10 cellular contexts compared by ENCODE assay signal in genomic region chr2:219407343-219407742, GRCh38. TPM values are rescaled to one million over a fixed set of nuclear protein-coding genes. Genes with fewer than 3 reads are reported as not detected.
DNase-seq lines count a peak whose midpoint lies in the region; ATAC-seq, FAIRE-seq and TF ChIP-seq lines count a peak whose summit lies in the region.
"Not testable (repeated sequence)": the region's sequence is repeated elsewhere in the genome, so short reads cannot be mapped to it uniquely, and the experiment has no call there.
"Had no signal": no experiment of that assay in that cellular context is flagged by ENCODE, and none has a peak within 500 bp of the region (broad histone marks: within the 10 kb centered on the region; RNA-seq: fewer than 3 reads in every experiment).

No MANE protein-coding gene starts in this region.

- intact Hi-C loops in HepG2 (cut with micrococcal nuclease; ENCODE audit: unreplicated experiment); uterus (cut with DNase I; ENCODE audit: low total_unique reads): not testable (repeated sequence)

- BruUV-seq in HepG2 (replicated peaks; lab: Mats Ljungman, UMichigan): not testable (repeated sequence)

- not testable (repeated sequence) for H3K36me3 ChIP-seq in cardiac muscle cell; HepG2 (replicated peaks in 1 of 2; ENCODE audit: control insufficient read depth in 1 of 2, insufficient read depth in 2 of 2, low read length in 2 of 2); osteoblast (ENCODE audit: insufficient read depth, low read length); skeletal muscle tissue (ENCODE audit: control insufficient read depth in 3 of 3, insufficient read depth in 3 of 3, low read length in 3 of 3); uterus

- not testable (repeated sequence) for TF ChIP-seq POLR2A in HepG2 (IDR thresholded peaks at IDR 0.05; ENCODE audit: insufficient read depth in 1 of 2, low read depth in 2 of 2, low read length in 2 of 2); uterus (IDR thresholded peaks at IDR 0.05)

- not testable (repeated sequence) for ATAC-seq in HepG2

- not testable (repeated sequence) for FAIRE-seq in HepG2 (lab: Jason Lieb, UNC)

- peaks cover 71% of the 10 kb centered on the region for H3K4me1 Mint-ChIP-seq in HFFc6 (ENCODE audit: low read depth)

- not testable (repeated sequence) for H3K4me3 ChIP-seq in coronary artery; cardiac muscle cell; HepG2 (replicated peaks in 1 of 3; ENCODE audit: insufficient read depth in 1 of 3, low read depth in 2 of 3, low read length in 3 of 3); osteoblast (ENCODE audit: insufficient read depth, low read length); skeletal muscle tissue (ENCODE audit: low read length in 3 of 3); uterus

- DNase-seq in HFFc6; coronary artery (ENCODE audit: low spot score); cardiac muscle cell (ENCODE audit: low read depth in 1 of 2, low spot score in 1 of 2); HepG2 (ENCODE audit: low spot score); osteoblast (ENCODE audit: insufficient read length, low spot score, missing footprints); uterus: not testable (repeated sequence)

- H4K20me1 ChIP-seq in HepG2 (ENCODE audit: insufficient read depth, low read length); osteoblast (ENCODE audit: insufficient read depth, low read length): not testable (repeated sequence)

- H3K4me1 ChIP-seq in cardiac muscle cell (ENCODE audit: low read depth): peaks cover 54% of the 10 kb centered on the region
- H3K4me1 ChIP-seq in HepG2 (ENCODE audit: insufficient read depth, low read length): peaks cover 27% of the 10 kb centered on the region
- H3K4me1 ChIP-seq in osteoblast (ENCODE audit: insufficient read depth, low read length): peaks cover 24% of the 10 kb centered on the region
- peaks cover 44 to 67% (median 56%) of the 10 kb centered on the region in 3 donors for H3K4me1 ChIP-seq in skeletal muscle tissue (ENCODE audit: control insufficient read depth in 3 of 3, insufficient read depth in 3 of 3, low read length in 3 of 3)
- H3K4me1 ChIP-seq in uterus: not testable (repeated sequence)

- H3K27me3 Mint-ChIP-seq in HFFc6 (ENCODE audit: insufficient read depth): not testable (repeated sequence)

- H3K27ac ChIP-seq in coronary artery (peak overlapping the region; percentile 89 to 90), cardiac muscle cell (peak overlapping the region; percentile 92), osteoblast (ENCODE audit: low read depth, low read length) (peak overlapping the region; percentile 93), skeletal muscle tissue (ENCODE audit: low read depth, low read length) (peak overlapping the region; percentile 99), uterus (peak overlapping the region; percentile 90 to 95)
- not testable (repeated sequence) for H3K27ac ChIP-seq in HepG2 (ENCODE audit: extremely low read length, insufficient read depth, low read length)

- WGBS in HepG2 (ENCODE audit: low lambda C conversion rate): 2% methylated on average over 5 of the region's 5 CpGs

- H3K27ac Mint-ChIP-seq in HFFc6: peak overlapping the region; percentile 90

- not testable (repeated sequence) for H3K9me3 Mint-ChIP-seq in HFFc6

- peak overlapping the region; percentile 64 for H3K4me3 Mint-ChIP-seq in HFFc6

- not testable (repeated sequence) for H3K9ac ChIP-seq in HepG2 (ENCODE audit: insufficient read depth, low read depth, low read length); skeletal muscle tissue (ENCODE audit: low read depth in 1 of 3, low read length in 3 of 3)

- H3K4me2 ChIP-seq in HepG2 (ENCODE audit: low read depth, low read length): not testable (repeated sequence)
- H3K4me2 ChIP-seq in osteoblast (ENCODE audit: insufficient read depth, low read length): peak overlapping the region; percentile 30

- not testable (repeated sequence) for TF ChIP-seq EP300 in HepG2 (IDR thresholded peaks at IDR 0.05; ENCODE audit: low read depth in 2 of 2, low read length in 2 of 2); HepG2 (CRISPR knock-in tag; IDR thresholded peaks at IDR 0.05; ENCODE audit: borderline replicate concordance)

- H3K79me2 ChIP-seq in HepG2 (ENCODE audit: insufficient read depth, low read length); osteoblast (ENCODE audit: insufficient read depth, low read length): not testable (repeated sequence)

- TF ChIP-seq CTCF in HFFc6 (IDR thresholded peaks at IDR 0.05); coronary artery (IDR thresholded peaks at IDR 0.05); cardiac muscle cell (IDR thresholded peaks at IDR 0.05; ENCODE audit: low read depth, low read length); HepG2 (CRISPR knock-in tag; IDR thresholded peaks at IDR 0.05); osteoblast (IDR thresholded peaks at IDR 0.05; ENCODE audit: extremely low read depth, low read depth, low read length); uterus (IDR thresholded peaks at IDR 0.05): not testable (repeated sequence)

- in situ Hi-C loops in HepG2 (cut with HindIII; ENCODE audit: extremely low pct_ligation_motif_present, low pct_unique_long_range_greater_than_20kb): not testable (repeated sequence)

- TF ChIP-seq RAD21 in HepG2 (CRISPR knock-in tag; IDR thresholded peaks at IDR 0.05): not testable (repeated sequence)

- H3K36me3 Mint-ChIP-seq in HFFc6 (ENCODE audit: low read depth): not testable (repeated sequence)

- CTCF ChIA-PET in HepG2 (lab: Yijun Ruan, JAX; ENCODE audit: low intra/inter-chr PET ratio, low total read pairs): not testable (repeated sequence)

- not testable (repeated sequence) for H2AFZ ChIP-seq in HepG2 (ENCODE audit: low read length)
- H2AFZ ChIP-seq in osteoblast (ENCODE audit: low read length): peak overlapping the region; percentile 51

- not testable (repeated sequence) for H3K9me3 ChIP-seq in cardiac muscle cell (ENCODE audit: low read depth); HepG2 (ENCODE audit: low read length); osteoblast (ENCODE audit: low read depth, low read length); skeletal muscle tissue (ENCODE audit: control insufficient read depth in 3 of 3, low read length in 3 of 3); uterus

- POLR2A ChIA-PET in HepG2 (lab: Yijun Ruan, JAX): not testable (repeated sequence)

- not testable (repeated sequence) for H3K27me3 ChIP-seq in cardiac muscle cell; osteoblast (ENCODE audit: insufficient read depth, low read length); skeletal muscle tissue (ENCODE audit: control insufficient read depth in 3 of 3, insufficient read depth in 3 of 3, low read length in 3 of 3); uterus
- H3K27me3 ChIP-seq in HepG2 (ENCODE audit: control insufficient read depth in 1 of 2, insufficient read depth in 2 of 2, low read length in 2 of 2): peaks cover 3 to 27% of the 10 kb centered on the region in 2 experiments; a peak in 3 of 5 replicates

RNA-seq across cellular contexts. Expression of gene DES, which starts 10.8 kb away (rescaled TPM):
- total RNA-seq in HFFc6 (2021; fragmentation: NEBNext Ultra II Directional; extraction: Animal tissue kit (Norgen Biotek cat#: 25700)): under 1 TPM in 5 of 6 experiments, not detected in 1; 0.12 to 0.37 (median 0.19) TPM
- total RNA-seq in cardiac muscle cell (37.2 and 47.0 TPM in 2 replicates), HepG2 (2016; rRNA removed; fragmentation: Illumina TruSeq; extraction: Trizol) (not detected in 2 replicates), osteoblast (0.72 and 1.2 TPM in 2 replicates), skeletal muscle tissue (3,588 TPM), uterus (1,000 to 10,000 TPM in 2 of 4 donors, 100 to 1,000 TPM in 2; 578 to 3,551 (median 1,628) TPM)
- polyA plus RNA-seq in cardiac muscle cell (17.5 and 20.4 TPM in 2 replicates), HepG2 (2011; rRNA removed) (0.21 TPM in 1 of 2 replicates, not detected in the other)
- 0.10 TPM in 1 of 2 replicates, not detected in the other for total RNA-seq in HepG2 (2016; cell fraction: cytosol; rRNA removed; fragmentation: Illumina TruSeq; extraction: Trizol; ENCODE audit: low read depth)
- not detected in 2 replicates for total RNA-seq in HepG2 (2016; cell fraction: insoluble cytoplasmic fraction; rRNA removed; fragmentation: Illumina TruSeq; extraction: Trizol)
- total RNA-seq in HepG2 (2016; cell fraction: membrane; rRNA removed; fragmentation: Illumina TruSeq; extraction: Trizol): not detected in 2 replicates
- not detected in 2 replicates for total RNA-seq in HepG2 (2016; cell fraction: nucleus; rRNA removed; fragmentation: Illumina TruSeq; extraction: Trizol)
- polyA plus RNA-seq in HepG2 (2011; cell fraction: cytosol; rRNA removed): 0.05 and 0.09 TPM in 2 replicates
- polyA plus RNA-seq in HepG2 (2011; cell fraction: nucleus; rRNA removed): 0.51 TPM in 1 of 2 replicates, not detected in the other
- not detected in 2 replicates for polyA plus RNA-seq in HepG2 (2012)
- not detected in 2 replicates for polyA plus RNA-seq in HepG2 (2016; cell fraction: cytosol; fragmentation: Illumina TruSeq; extraction: Trizol; ENCODE audit: low read depth)
- not detected in 2 replicates for polyA plus RNA-seq in HepG2 (2016; cell fraction: insoluble cytoplasmic fraction; fragmentation: Illumina TruSeq; extraction: Trizol; ENCODE audit: low read depth)
- not detected in 2 replicates for polyA plus RNA-seq in HepG2 (2016; cell fraction: membrane; fragmentation: Illumina TruSeq; extraction: Trizol; ENCODE audit: low read depth)
- not detected in 2 replicates for polyA plus RNA-seq in HepG2 (2016; cell fraction: nucleus; fragmentation: Illumina TruSeq; extraction: Trizol; ENCODE audit: insufficient read depth, low read depth)
- polyA minus RNA-seq in HepG2 (2011; rRNA and poly(A)+ RNA removed; ENCODE audit: low replicate concordance): 0.06 and 8.3 TPM in 2 replicates
- polyA minus RNA-seq in HepG2 (2011; cell fraction: cytosol; rRNA and poly(A)+ RNA removed): not detected in 2 replicates
- polyA minus RNA-seq in HepG2 (2011; cell fraction: nucleus; rRNA and poly(A)+ RNA removed): not detected in 2 replicates
- total RNA-seq: A673; CD4-positive, alpha-beta T cell; MCF 10A had no signal

RNA-seq across cellular contexts. Expression of gene DNPEP, which starts 19.6 kb away (rescaled TPM):
- 10 to 100 TPM; 46.9 to 59.4 (median 53.0) TPM for total RNA-seq in HFFc6 (2021; fragmentation: NEBNext Ultra II Directional; extraction: Animal tissue kit (Norgen Biotek cat#: 25700))
- total RNA-seq in cardiac muscle cell (67.2 and 70.4 TPM in 2 replicates), HepG2 (2016; rRNA removed; fragmentation: Illumina TruSeq; extraction: Trizol) (103 and 104 TPM in 2 replicates), osteoblast (60.7 and 67.3 TPM in 2 replicates), skeletal muscle tissue (25.1 TPM), uterus (10 to 100 TPM; 35.9 to 93.7 (median 47.5) TPM)
- polyA plus RNA-seq in cardiac muscle cell (104 and 117 TPM in 2 replicates), HepG2 (2011; rRNA removed) (109 and 130 TPM in 2 replicates)
- 50.2 and 51.7 TPM in 2 replicates for total RNA-seq in HepG2 (2016; cell fraction: cytosol; rRNA removed; fragmentation: Illumina TruSeq; extraction: Trizol; ENCODE audit: low read depth)
- total RNA-seq in HepG2 (2016; cell fraction: insoluble cytoplasmic fraction; rRNA removed; fragmentation: Illumina TruSeq; extraction: Trizol): 93.4 and 106 TPM in 2 replicates
- 77.6 and 92.7 TPM in 2 replicates for total RNA-seq in HepG2 (2016; cell fraction: membrane; rRNA removed; fragmentation: Illumina TruSeq; extraction: Trizol)
- total RNA-seq in HepG2 (2016; cell fraction: nucleus; rRNA removed; fragmentation: Illumina TruSeq; extraction: Trizol): 62.5 and 67.1 TPM in 2 replicates
- polyA plus RNA-seq in HepG2 (2011; cell fraction: cytosol; rRNA removed): 66.5 and 97.7 TPM in 2 replicates
- 277 and 306 TPM in 2 replicates for polyA plus RNA-seq in HepG2 (2011; cell fraction: nucleus; rRNA removed)
- 76.3 and 101 TPM in 2 replicates for polyA plus RNA-seq in HepG2 (2012)
- 62.5 and 80.3 TPM in 2 replicates for polyA plus RNA-seq in HepG2 (2016; cell fraction: cytosol; fragmentation: Illumina TruSeq; extraction: Trizol; ENCODE audit: low read depth)
- polyA plus RNA-seq in HepG2 (2016; cell fraction: insoluble cytoplasmic fraction; fragmentation: Illumina TruSeq; extraction: Trizol; ENCODE audit: low read depth): 93.7 and 94.8 TPM in 2 replicates
- polyA plus RNA-seq in HepG2 (2016; cell fraction: membrane; fragmentation: Illumina TruSeq; extraction: Trizol; ENCODE audit: low read depth): 72.3 and 84.5 TPM in 2 replicates
- polyA plus RNA-seq in HepG2 (2016; cell fraction: nucleus; fragmentation: Illumina TruSeq; extraction: Trizol; ENCODE audit: insufficient read depth, low read depth): 145 and 149 TPM in 2 replicates
- 78.0 and 193 TPM in 2 replicates for polyA minus RNA-seq in HepG2 (2011; rRNA and poly(A)+ RNA removed; ENCODE audit: low replicate concordance)
- 37.2 and 45.9 TPM in 2 replicates for polyA minus RNA-seq in HepG2 (2011; cell fraction: cytosol; rRNA and poly(A)+ RNA removed)
- 77.3 and 82.6 TPM in 2 replicates for polyA minus RNA-seq in HepG2 (2011; cell fraction: nucleus; rRNA and poly(A)+ RNA removed)

RNA-seq across cellular contexts. Expression of gene SPEG, which starts 27.3 kb away (rescaled TPM):
- 10 to 100 TPM; 80.9 to 89.5 (median 84.7) TPM for total RNA-seq in HFFc6 (2021; fragmentation: NEBNext Ultra II Directional; extraction: Animal tissue kit (Norgen Biotek cat#: 25700))
- total RNA-seq in cardiac muscle cell (275 and 292 TPM in 2 replicates), HepG2 (2016; rRNA removed; fragmentation: Illumina TruSeq; extraction: Trizol) (0.18 TPM in 1 of 2 replicates, not detected in the other), osteoblast (24.2 and 26.4 TPM in 2 replicates), skeletal muscle tissue (95.5 TPM), uterus (100 to 1,000 TPM in 1 of 4 donors, 10 to 100 TPM in 3; 22.9 to 318 (median 36.1) TPM)
- polyA plus RNA-seq in cardiac muscle cell (185 and 188 TPM in 2 replicates), HepG2 (2011; rRNA removed) (0.24 and 0.94 TPM in 2 replicates)
- 0.51 TPM in 1 of 2 replicates, not detected in the other for total RNA-seq in HepG2 (2016; cell fraction: cytosol; rRNA removed; fragmentation: Illumina TruSeq; extraction: Trizol; ENCODE audit: low read depth)
- total RNA-seq in HepG2 (2016; cell fraction: insoluble cytoplasmic fraction; rRNA removed; fragmentation: Illumina TruSeq; extraction: Trizol): 0.06 TPM in 1 of 2 replicates, not detected in the other
- total RNA-seq in HepG2 (2016; cell fraction: membrane; rRNA removed; fragmentation: Illumina TruSeq; extraction: Trizol): 0.12 and 1.1 TPM in 2 replicates
- 0.71 TPM in 1 of 2 replicates, not detected in the other for total RNA-seq in HepG2 (2016; cell fraction: nucleus; rRNA removed; fragmentation: Illumina TruSeq; extraction: Trizol)
- polyA plus RNA-seq in HepG2 (2011; cell fraction: cytosol; rRNA removed): 0.13 and 0.20 TPM in 2 replicates
- polyA plus RNA-seq in HepG2 (2011; cell fraction: nucleus; rRNA removed): 0.45 and 1.0 TPM in 2 replicates
- 0.93 and 1.4 TPM in 2 replicates for polyA plus RNA-seq in HepG2 (2012)
- 0.38 and 0.63 TPM in 2 replicates for polyA plus RNA-seq in HepG2 (2016; cell fraction: cytosol; fragmentation: Illumina TruSeq; extraction: Trizol; ENCODE audit: low read depth)
- polyA plus RNA-seq in HepG2 (2016; cell fraction: insoluble cytoplasmic fraction; fragmentation: Illumina TruSeq; extraction: Trizol; ENCODE audit: low read depth): 0.98 TPM in 1 of 2 replicates, not detected in the other
- 0.58 and 1.4 TPM in 2 replicates for polyA plus RNA-seq in HepG2 (2016; cell fraction: membrane; fragmentation: Illumina TruSeq; extraction: Trizol; ENCODE audit: low read depth)
- 0.41 TPM in 1 of 2 replicates, not detected in the other for polyA plus RNA-seq in HepG2 (2016; cell fraction: nucleus; fragmentation: Illumina TruSeq; extraction: Trizol; ENCODE audit: insufficient read depth, low read depth)
- polyA minus RNA-seq in HepG2 (2011; rRNA and poly(A)+ RNA removed; ENCODE audit: low replicate concordance): 0.44 and 4.0 TPM in 2 replicates
- not detected in 2 replicates for polyA minus RNA-seq in HepG2 (2011; cell fraction: cytosol; rRNA and poly(A)+ RNA removed)
- 0.37 and 1.8 TPM in 2 replicates for polyA minus RNA-seq in HepG2 (2011; cell fraction: nucleus; rRNA and poly(A)+ RNA removed)

Comparison
In these comparisons a context has a peak if more than half of its experiments do, and no peak if none do; other contexts are left out.
1. RNA of gene DES, which starts 10.8 kb away (total RNA-seq): 3,588 TPM in skeletal muscle tissue (single experiment), 578 to 3,551 TPM in uterus and 37.2 to 47.0 TPM in cardiac muscle cell; 0.72 to 1.2 TPM in osteoblast, 0.12 to 0.37 TPM in HFFc6 and 0.10 TPM in HepG2; every median in the first group is over 10 times any median in the second.
2. RNA of gene SPEG, which starts 27.3 kb away (total RNA-seq): 275 to 292 TPM in cardiac muscle cell, 95.5 TPM in skeletal muscle tissue (single experiment), 80.9 to 89.5 TPM in HFFc6, 22.9 to 318 TPM in uterus and 24.2 to 26.4 TPM in osteoblast; 0.06 to 1.1 TPM in HepG2; every median in the first group is over 10 times any median in the second.